ENCODE assay signal across 12 cellular contexts in genomic region chr1:183029591-183030000, GRCh38. TPM values are rescaled to one million over a fixed set of nuclear protein-coding genes. Genes with fewer than 3 reads are reported as not detected.
DNase-seq lines count a peak whose midpoint lies in the region; ATAC-seq and TF ChIP-seq lines count a peak whose summit lies in the region.
"Had no signal": no experiment of that assay in that cellular context is flagged by ENCODE, and none has a peak within 500 bp of the region (broad histone marks: within the 10 kb centered on the region; RNA-seq: fewer than 3 reads in every experiment).

No MANE protein-coding gene starts in this region.

- H3K79me2 ChIP-seq in osteoblast (ENCODE audit: insufficient read depth, low read length), result peaks cover 100% of the 10 kb centered on the region

- H3K9me3 ChIP-seq in Panc1 (ENCODE audit: control insufficient read depth, insufficient read depth, low read depth, low read length) (no peaks in the 10 kb centered on the region), osteoblast (ENCODE audit: low read depth, low read length) (no peaks in the 10 kb centered on the region)
- H3K9me3 ChIP-seq: neutrophil, upper lobe of left lung had no signal

- DNase-seq in Daoy (ENCODE audit: low read depth) (peak; percentile 73), Panc1 (ENCODE audit: low read depth, low spot score) (no peak), epithelial cell of proximal tubule (ENCODE audit: low read depth) (peak; percentile 85), osteoblast (ENCODE audit: insufficient read length, low spot score, missing footprints) (no peak), hypothalamus (lab: John Stamatoyannopoulos, UW) (no peak), NCI-H524 (lab: John Stamatoyannopoulos, UW) (no peak), NCI-H1436 treated with DMSO at 0.1 percent for 48 hours (lab: John Stamatoyannopoulos, UW) (no peak)
- DNase-seq in activated CD4-positive, alpha-beta T cell treated with anti-CD3 and anti-CD28 coated beads for 1 hour, result no peak
- DNase-seq: NCI-H1105; stimulated activated CD4-positive, alpha-beta T cell treated with anti-CD3 and anti-CD28 coated beads, Interleukin-4, amount 100 ng/mL, for 1 hour had no signal

- ATAC-seq in Panc1, result peak; percentile 47; the same call in 1 of the 2 replicates

- H2AFZ ChIP-seq in osteoblast (ENCODE audit: low read length), result no peak overlapping the region

- H4K20me1 ChIP-seq in osteoblast (ENCODE audit: insufficient read depth, low read length), result peaks cover 42% of the 10 kb centered on the region

- no TSS peak for BruUV-seq in Panc1 (replicated peaks; lab: Mats Ljungman, UMichigan)

- CTCF ChIA-PET in Panc1 (lab: Charles Lee), result no interaction called here

- H3K4me1 ChIP-seq in Panc1 (ENCODE audit: control insufficient read depth, insufficient read depth, low read length) (peaks cover 46% of the 10 kb centered on the region), osteoblast (ENCODE audit: insufficient read depth, low read length) (peaks cover 61% of the 10 kb centered on the region)

- H3K27ac ChIP-seq in Panc1 (ENCODE audit: low read length) (no peak overlapping the region), osteoblast (ENCODE audit: low read depth, low read length) (peak overlapping the region; percentile 81)
- H3K27ac ChIP-seq: neutrophil, upper lobe of left lung had no signal

- TF ChIP-seq CTCF in Panc1 (IDR thresholded peaks at IDR 0.05), result no peak
- no peak for TF ChIP-seq CTCF in epithelial cell of proximal tubule (conservative IDR thresholded peaks at IDR 0.05; ENCODE audit: low read depth, low read length)
- TF ChIP-seq CTCF in osteoblast (IDR thresholded peaks at IDR 0.05; ENCODE audit: extremely low read depth, low read depth, low read length), result no peak

- H3K4me3 ChIP-seq in Panc1 (ENCODE audit: low read depth in 2 of 2, low read length in 2 of 2) (no peak overlapping the region), epithelial cell of proximal tubule (ENCODE audit: low read depth, low read length) (peak overlapping the region; percentile 0), osteoblast (ENCODE audit: insufficient read depth, low read length) (no peak overlapping the region)
- H3K4me3 ChIP-seq: upper lobe of left lung had no signal

- in situ Hi-C loops in Panc1 (cut with HindIII; ENCODE audit: low pct_unique_long_range_greater_than_20kb, low sequenced_read_pairs), result no loop called here

- intact Hi-C loops in Panc1 (cut with micrococcal nuclease; ENCODE audit: unreplicated experiment), result no loop called here

- POLR2A ChIA-PET in Panc1 (lab: Charles Lee), result no interaction called here

- 0 out of 2 replicates have a peak, but pooled peaks cover 3% of the 10 kb centered on the region for H3K36me3 ChIP-seq in Panc1 (ENCODE audit: control insufficient read depth, insufficient read depth, low read length)
- peaks cover 23% of the 10 kb centered on the region for H3K36me3 ChIP-seq in osteoblast (ENCODE audit: insufficient read depth, low read length)
- H3K36me3 ChIP-seq: neutrophil, upper lobe of left lung had no signal

- H3K4me2 ChIP-seq in osteoblast (ENCODE audit: insufficient read depth, low read length), result peak overlapping the region; percentile 51

- no peaks in the 10 kb centered on the region for H3K27me3 ChIP-seq in Panc1 (ENCODE audit: control insufficient read depth, insufficient read depth, low read length)
- no peaks in the 10 kb centered on the region for H3K27me3 ChIP-seq in osteoblast (ENCODE audit: insufficient read depth, low read length)
- H3K27me3 ChIP-seq: upper lobe of left lung had no signal

RNA-seq across cellular contexts. Expression of gene LAMC1, which starts 6.4 kb away (rescaled TPM):
- 106 and 117 TPM in 2 replicates for total RNA-seq in Daoy (2014; rRNA removed; shearing (Covaris generic))
- total RNA-seq in Panc1 (2021; ENCODE audit: unreplicated experiment) (113 TPM), epithelial cell of proximal tubule (122 and 162 TPM in 2 replicates), osteoblast (903 and 966 TPM in 2 replicates)
- 81.6 TPM for polyA plus RNA-seq in Panc1 (2012; ENCODE audit: insufficient read length)

Comparison
In these comparisons a context has a peak if more than half of its experiments do, and no peak if none do; other contexts are left out.
1. DNase-seq: peak in Daoy (single experiment) and epithelial cell of proximal tubule (single experiment); none in Panc1 (single experiment), osteoblast (single experiment), hypothalamus (0 of 51), activated CD4-positive, alpha-beta T cell treated with anti-CD3 and anti-CD28 coated beads for 1 hour (single experiment), NCI-H524 (0 of 2) and NCI-H1436 treated with DMSO at 0.1 percent for 48 hours (single experiment).